ENCODE assay signal across 17 cellular contexts in the genomic region with DNA sequence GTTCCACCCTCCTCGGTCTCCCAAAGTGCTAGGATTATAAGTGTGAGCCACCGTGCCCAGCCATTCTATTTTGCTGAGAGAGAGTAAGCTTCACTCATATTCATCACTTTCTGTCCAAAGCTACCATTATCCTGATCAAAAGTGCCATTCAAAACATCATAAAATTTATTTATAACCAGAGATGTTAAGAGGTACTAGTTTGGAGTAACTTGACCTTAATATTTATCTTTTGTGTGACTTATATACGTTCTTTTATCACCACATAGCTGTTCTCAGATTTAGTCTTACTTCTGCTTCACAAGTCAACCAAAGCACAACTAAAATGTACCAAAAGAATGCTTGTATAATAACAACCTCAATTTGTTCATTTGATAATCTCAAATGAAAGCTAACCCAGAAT. TPM values are rescaled to one million over a fixed set of nuclear protein-coding genes. Genes with fewer than 3 reads are reported as not detected.
DNase-seq lines count a peak whose midpoint lies in the region; ATAC-seq and FAIRE-seq lines count a peak whose summit lies in the region.
"Had no signal": no experiment of that assay in that cellular context is flagged by ENCODE, and none has a peak within 500 bp of the region (broad histone marks: within the 10 kb centered on the region; RNA-seq: fewer than 3 reads in every experiment).

No MANE protein-coding gene starts in this region.

- H3K36me3 Mint-ChIP-seq in T-cell, result peaks cover 26% of the 10 kb centered on the region
- H3K36me3 Mint-ChIP-seq in naive thymus-derived CD8-positive, alpha-beta T cell, result peaks cover 4 to 46% (median 16%) of the 10 kb centered on the region in 3 donors

- H3K4me1 ChIP-seq in subcutaneous abdominal adipose tissue (ENCODE audit: control insufficient read depth in 5 of 5, insufficient read depth in 5 of 5, low read length in 5 of 5), result peaks cover 0 to 57% (median 40%) of the 10 kb centered on the region in 5 donors

- DNase-seq in GM19239 (ENCODE audit: insufficient read length, low spot score) (no peak), T-cell (no peak), retina (no peak), germinal center (ENCODE audit: low spot score) (no peak)
- DNase-seq in naive thymus-derived CD8-positive, alpha-beta T cell, result no peak
- DNase-seq in activated CD8-positive, alpha-beta memory T cell treated with anti-CD3 and anti-CD28 coated beads, Interleukin-2, amount 50 U/mL, for 4 hours, result no peak
- DNase-seq: DMS53, MV-4-11, NCI-H1436, NCI-H2081 treated with DMSO at 0.1 percent for 48 hours, NCI-H526, PC-3 had no signal

- FAIRE-seq in GM19239 (lab: Jason Lieb, UNC), result peak; percentile 60
- FAIRE-seq: GM18507 had no signal

- no peak overlapping the region for H3K4me3 Mint-ChIP-seq in T-cell
- no peak overlapping the region for H3K4me3 Mint-ChIP-seq in naive thymus-derived CD8-positive, alpha-beta T cell

- H3K9me3 Mint-ChIP-seq in T-cell, result peaks cover 0 to 3% (median 0%) of the 10 kb centered on the region in 3 donors
- H3K9me3 Mint-ChIP-seq in naive thymus-derived CD8-positive, alpha-beta T cell, result no peaks in the 10 kb centered on the region

- CTCF ChIA-PET in T-cell (lab: Charles Lee), result interaction anchor here (0.5 to 0.6 kb wide), 2 partner anchors 34 to 1488 kb away, joined by 4 read pairs; no protein-coding TSS in a partner anchor

- H3K9me3 ChIP-seq in subcutaneous abdominal adipose tissue (ENCODE audit: control insufficient read depth in 5 of 5, low read length in 5 of 5), result no peaks in the 10 kb centered on the region
- H3K9me3 ChIP-seq: BLaER1 treated with 17β-estradiol and CSF1 and Interleukin-3, amounts not matched to agents 10 nM and 100 nM had no signal

- peaks cover 51 to 77% (median 74%) of the 10 kb centered on the region in 3 donors for H3K4me1 Mint-ChIP-seq in T-cell
- H3K4me1 Mint-ChIP-seq in naive thymus-derived CD8-positive, alpha-beta T cell, result peaks cover 22 to 78% (median 60%) of the 10 kb centered on the region in 4 donors

- H3K4me3 ChIP-seq in subcutaneous abdominal adipose tissue (ENCODE audit: low read depth in 1 of 5, low read length in 5 of 5), result no peak overlapping the region
- H3K4me3 ChIP-seq: BLaER1 treated with 17β-estradiol and CSF1 and Interleukin-3, amounts not matched to agents 10 nM and 100 nM; SK-N-MC had no signal

- peaks cover 0 to 11% (median 2%) of the 10 kb centered on the region in 5 donors for H3K36me3 ChIP-seq in subcutaneous abdominal adipose tissue (ENCODE audit: control insufficient read depth in 5 of 5, insufficient read depth in 5 of 5, low read length in 5 of 5)

- no peak overlapping the region for H3K9ac ChIP-seq in subcutaneous abdominal adipose tissue (ENCODE audit: low read length in 5 of 5)
- H3K9ac ChIP-seq: BLaER1 treated with 17β-estradiol and CSF1 and Interleukin-3, amounts not matched to agents 10 nM and 100 nM had no signal

- H3K27ac Mint-ChIP-seq in T-cell, result peak overlapping the region; percentile 39 to 59
- H3K27ac Mint-ChIP-seq in naive thymus-derived CD8-positive, alpha-beta T cell, result peak overlapping the region in 8 of 10 donors; percentile 41 to 80 (median 52)

- peak overlapping the region; percentile 34 for H3K27ac ChIP-seq in subcutaneous abdominal adipose tissue (ENCODE audit: low read depth, low read length)
- H3K27ac ChIP-seq: BLaER1 treated with 17β-estradiol and CSF1 and Interleukin-3, amounts not matched to agents 10 nM and 100 nM; SK-N-MC had no signal

- POLR2A ChIA-PET in T-cell (lab: Charles Lee), result interaction anchor here in 1 of 2 donors (0.5 to 0.7 kb wide), 3 partner anchors 16 to 42 kb away, joined by 4 to 8 read pairs (median 7); no protein-coding TSS in a partner anchor
- POLR2A ChIA-PET in naive thymus-derived CD8-positive, alpha-beta T cell (lab: Charles Lee), result no interaction called here

- H3K27me3 ChIP-seq in subcutaneous abdominal adipose tissue (ENCODE audit: control insufficient read depth in 5 of 5, insufficient read depth in 4 of 5, low read length in 5 of 5), result no peaks in the 10 kb centered on the region
- H3K27me3 ChIP-seq: BLaER1 treated with 17β-estradiol and CSF1 and Interleukin-3, amounts not matched to agents 10 nM and 100 nM had no signal

- no peak for ATAC-seq in T-cell (replicated peaks in 1 of 4)
- ATAC-seq in naive thymus-derived CD8-positive, alpha-beta T cell, result no peak
- ATAC-seq: PC-3, Right ventricle myocardium inferior had no signal

- H3K27me3 Mint-ChIP-seq in T-cell, result no peaks in the 10 kb centered on the region
- H3K27me3 Mint-ChIP-seq in naive thymus-derived CD8-positive, alpha-beta T cell, result no peaks in the 10 kb centered on the region

RNA-seq across cellular contexts. Expression of gene AKIRIN2, which starts 18.1 kb away (rescaled TPM):
- total RNA-seq in T-cell, result 10 to 100 TPM; 52.5 to 81.9 (median 66.0) TPM
- total RNA-seq in naive thymus-derived CD8-positive, alpha-beta T cell, result 10 to 100 TPM; 57.4 to 58.0 TPM
- polyA plus RNA-seq in naive thymus-derived CD8-positive, alpha-beta T cell, result 10 to 100 TPM; 20.2 to 33.4 (median 27.2) TPM
